Comparison of ENCODE assay signal across 21 cellular contexts in genomic region chr5:179308563-179309382, GRCh38. TPM values are rescaled to one million over a fixed set of nuclear protein-coding genes. Genes with fewer than 3 reads are reported as not detected.
"Had no signal": no experiment of that assay in that cellular context is flagged by ENCODE, and none has a peak within 500 bp of the region (broad histone marks: within the 10 kb centered on the region; RNA-seq: fewer than 3 reads in every experiment).

No MANE protein-coding gene starts in this region.

- H3K27me3 ChIP-seq: cardiac muscle cell, esophagus squamous epithelium, neural progenitor cell, pancreas had no signal

- H3K4me3 Mint-ChIP-seq: activated B cell treated with CpG ODN at 0.5 μM for 24 hours; activated CD4-positive, alpha-beta memory T cell treated with anti-CD3 and anti-CD28 coated beads for 36 hours; activated naive CD8-positive, alpha-beta T cell; activated T-helper 1 cell treated with anti-CD3 and anti-CD28 coated beads, Interleukin-12 subunit alpha, Interleukin-12 subunit beta, Interleukin-2, Interleukin-4 antibody, amounts not matched to agents 30 ng/mL and 10 ng/mL and 1 ng/mL, durations not matched to agents 14 hours and 24 hours and 36 hours; effector memory CD8-positive, alpha-beta T cell; memory B cell; naive thymus-derived CD4-positive, alpha-beta T cell; neural progenitor cell; stimulated activated naive CD8-positive, alpha-beta T cell treated with anti-CD3 and anti-CD28 coated beads, Interleukin-15, amount 100 ng/mL, for 72 hours had no signal

- ATAC-seq: effector memory CD8-positive, alpha-beta T cell; left lobe of liver; stimulated activated naive CD8-positive, alpha-beta T cell treated with anti-CD3 and anti-CD28 coated beads, Interleukin-15, amount 100 ng/mL, for 72 hours had no signal

- H3K36me3 Mint-ChIP-seq: activated CD4-positive, alpha-beta memory T cell treated with anti-CD3 and anti-CD28 coated beads for 36 hours; memory B cell; neural progenitor cell had no signal

- DNase-seq: activated B cell treated with CpG ODN at 0.5 μM for 24 hours; activated CD4-positive, alpha-beta memory T cell treated with anti-CD3 and anti-CD28 coated beads for 36 hours; activated CD4-positive, alpha-beta T cell treated with anti-CD3 and anti-CD28 coated beads for 4 hours; activated T-cell treated with anti-CD3 and anti-CD28 coated beads for 4 hours; effector memory CD8-positive, alpha-beta T cell; esophagus squamous epithelium; hippocampal formation; naive thymus-derived CD4-positive, alpha-beta T cell; stimulated activated CD4-positive, alpha-beta T cell treated with anti-CD3 and anti-CD28 coated beads, Interleukin-15, amount 100 ng/mL, for 24 hours; stimulated activated CD4-positive, alpha-beta T cell treated with anti-CD3 and anti-CD28 coated beads, Interleukin-2, amount 100 ng/mL, for 48 hours; stimulated activated naive CD8-positive, alpha-beta T cell treated with anti-CD3 and anti-CD28 coated beads, Interleukin-15, amount 100 ng/mL, for 72 hours; T-helper 1 cell; T-helper 9 cell had no signal

- H3K27ac Mint-ChIP-seq: activated B cell treated with CpG ODN at 0.5 μM for 24 hours; activated CD4-positive, alpha-beta memory T cell treated with anti-CD3 and anti-CD28 coated beads for 36 hours; activated naive CD8-positive, alpha-beta T cell; activated T-helper 1 cell treated with anti-CD3 and anti-CD28 coated beads, Interleukin-12 subunit alpha, Interleukin-12 subunit beta, Interleukin-2, Interleukin-4 antibody, amounts not matched to agents 30 ng/mL and 10 ng/mL and 1 ng/mL, durations not matched to agents 14 hours and 24 hours and 36 hours; effector memory CD8-positive, alpha-beta T cell; memory B cell; naive thymus-derived CD4-positive, alpha-beta T cell; neural progenitor cell; stimulated activated naive CD8-positive, alpha-beta T cell treated with anti-CD3 and anti-CD28 coated beads, Interleukin-15, amount 100 ng/mL, for 72 hours had no signal

- H3K4me3 ChIP-seq: cardiac muscle cell, esophagus squamous epithelium, neural progenitor cell, pancreas had no signal

- H3K36me3 ChIP-seq: cardiac muscle cell, esophagus squamous epithelium, neural progenitor cell, pancreas had no signal

- H3K27me3 Mint-ChIP-seq: activated CD4-positive, alpha-beta memory T cell treated with anti-CD3 and anti-CD28 coated beads for 36 hours; stimulated activated naive CD8-positive, alpha-beta T cell treated with anti-CD3 and anti-CD28 coated beads, Interleukin-15, amount 100 ng/mL, for 72 hours had no signal

- H3K27ac ChIP-seq: cardiac muscle cell, esophagus squamous epithelium, neural progenitor cell, pancreas had no signal

- H3K4me2 ChIP-seq: neural progenitor cell had no signal

- H3K4me1 Mint-ChIP-seq: activated B cell treated with CpG ODN at 0.5 μM for 24 hours; memory B cell; naive thymus-derived CD4-positive, alpha-beta T cell; stimulated activated naive CD8-positive, alpha-beta T cell treated with anti-CD3 and anti-CD28 coated beads, Interleukin-15, amount 100 ng/mL, for 72 hours had no signal

- H3K4me1 ChIP-seq: neural progenitor cell, pancreas had no signal

- H3K9me3 ChIP-seq: pancreas had no signal

- H3K9ac ChIP-seq: neural progenitor cell had no signal

RNA-seq across cellular contexts. Expression of gene ADAMTS2, which starts 36.5 kb away (rescaled TPM):
- total RNA-seq: activated B cell treated with CpG ODN at 0.5 μM for 24 hours; activated CD4-positive, alpha-beta memory T cell treated with anti-CD3 and anti-CD28 coated beads for 36 hours; activated T-helper 1 cell treated with anti-CD3 and anti-CD28 coated beads, Interleukin-12 subunit alpha, Interleukin-12 subunit beta, Interleukin-2, Interleukin-4 antibody, amounts not matched to agents 30 ng/mL and 10 ng/mL and 1 ng/mL, durations not matched to agents 14 hours and 24 hours and 36 hours; dermis microvascular lymphatic vessel endothelial cell; naive thymus-derived CD4-positive, alpha-beta T cell had no signal
- polyA plus RNA-seq: naive thymus-derived CD4-positive, alpha-beta T cell had no signal
